9 cellular contexts compared by ENCODE assay signal in genomic region chr7:44980393-44981034, GRCh38. TPM values are rescaled to one million over a fixed set of nuclear protein-coding genes. Genes with fewer than 3 reads are reported as not detected.
DNase-seq lines count a peak whose midpoint lies in the region; ATAC-seq and FAIRE-seq lines count a peak whose summit lies in the region.
"Had no signal": no experiment of that assay in that cellular context is flagged by ENCODE, and none has a peak within 500 bp of the region (broad histone marks: within the 10 kb centered on the region; RNA-seq: fewer than 3 reads in every experiment).

No MANE protein-coding gene starts in this region.

- peak overlapping the region; percentile 98 for H3K4me3 Mint-ChIP-seq in T-helper 17 cell

- H3K4me1 Mint-ChIP-seq in T-helper 17 cell: peaks cover 58% of the 10 kb centered on the region

- H3K9me3 ChIP-seq in T-helper 17 cell (ENCODE audit: control insufficient read depth, low read length, poor library complexity, severe bottlenecking) (no peaks in the 10 kb centered on the region), small intestine (ENCODE audit: control insufficient read depth, low read depth) (no peaks in the 10 kb centered on the region)

- no peak for FAIRE-seq in small intestine (lab: Jason Lieb, UNC)
- FAIRE-seq: colon had no signal

- H3K4me3 ChIP-seq in small intestine (ENCODE audit: low read depth in 1 of 2, low read length in 2 of 2): no peak overlapping the region

- WGBS in small intestine, 3 donors: 51 to 75% (median 53%) methylated on average over 8 of the region's 8 CpGs

- peaks cover 0 to 4% of the 10 kb centered on the region in 2 donors for H3K4me1 ChIP-seq in small intestine (ENCODE audit: control insufficient read depth in 2 of 2, insufficient read depth in 1 of 2, low read depth in 1 of 2, low read length in 1 of 2)

- peak overlapping the region; percentile 98 for H3K27ac Mint-ChIP-seq in T-helper 17 cell

- peak; percentile 62 to 77 for DNase-seq in activated CD4-positive, alpha-beta T cell treated with anti-CD3 and anti-CD28 coated beads for 24 hours (ENCODE audit: low read depth in 2 of 2)
- DNase-seq in activated CD4-positive, alpha-beta T cell treated with anti-CD3 and anti-CD28 coated beads for 1 hour: no peak
- DNase-seq in T-helper 17 cell: peak; percentile 38 to 69 (median 56)
- peak; percentile 7 for DNase-seq in effector CD8-positive, alpha-beta T cell (lab: John Stamatoyannopoulos, UW)
- no peak for DNase-seq in small intestine
- no peak for DNase-seq in NCI-H2227 (lab: John Stamatoyannopoulos, UW; ENCODE audit: unreplicated experiment)
- DNase-seq in NCI-H524 treated with DMSO at 0.1 percent for 48 hours (lab: John Stamatoyannopoulos, UW): no peak

- no peaks in the 10 kb centered on the region for H3K27me3 Mint-ChIP-seq in T-helper 17 cell

- ATAC-seq in HG03097 (IDR thresholded peaks at IDR 0.05; ENCODE audit: low FRiP score, unreplicated experiment): peak; percentile 36
- peak; percentile 64 for ATAC-seq in T-helper 17 cell

- H3K27me3 ChIP-seq in small intestine (ENCODE audit: control insufficient read depth in 2 of 2, insufficient read depth in 2 of 2, low read length in 2 of 2): no peaks in the 10 kb centered on the region

- peak overlapping the region; percentile 42 to 87 for H3K27ac ChIP-seq in small intestine (ENCODE audit: low read depth in 1 of 2, low read length in 1 of 2)

- peaks cover 10 to 16% of the 10 kb centered on the region in 2 donors for H3K36me3 ChIP-seq in small intestine (ENCODE audit: control insufficient read depth in 2 of 2, insufficient read depth in 2 of 2, low read length in 2 of 2)

- peaks cover 12% of the 10 kb centered on the region for H3K36me3 Mint-ChIP-seq in T-helper 17 cell (ENCODE audit: low read depth)

RNA-seq across cellular contexts. Expression of gene MYO1G, which starts 1.7 kb away (rescaled TPM):
- total RNA-seq in T-helper 17 cell: 100 to 1,000 TPM; 245 to 291 TPM
- 1 to 10 TPM; 1.3 to 4.1 (median 2.1) TPM for polyA plus RNA-seq in small intestine

RNA-seq across cellular contexts. Expression of gene CCM2, which starts 19.5 kb away (rescaled TPM):
- 10 to 100 TPM; 77.4 to 83.0 TPM for total RNA-seq in T-helper 17 cell
- polyA plus RNA-seq in small intestine: 10 to 100 TPM; 23.5 to 32.3 (median 25.9) TPM

Comparison
In these comparisons a context has a peak if more than half of its experiments do, and no peak if none do; other contexts are left out.
1. DNase-seq: peak in activated CD4-positive, alpha-beta T cell treated with anti-CD3 and anti-CD28 coated beads for 24 hours (2 of 2), T-helper 17 cell (3 of 3) and effector CD8-positive, alpha-beta T cell (single experiment); none in activated CD4-positive, alpha-beta T cell treated with anti-CD3 and anti-CD28 coated beads for 1 hour (single experiment), small intestine (single experiment), NCI-H2227 (single experiment) and NCI-H524 treated with DMSO at 0.1 percent for 48 hours (single experiment).